ENCODE assay signal across 16 cellular contexts in the genomic region with DNA sequence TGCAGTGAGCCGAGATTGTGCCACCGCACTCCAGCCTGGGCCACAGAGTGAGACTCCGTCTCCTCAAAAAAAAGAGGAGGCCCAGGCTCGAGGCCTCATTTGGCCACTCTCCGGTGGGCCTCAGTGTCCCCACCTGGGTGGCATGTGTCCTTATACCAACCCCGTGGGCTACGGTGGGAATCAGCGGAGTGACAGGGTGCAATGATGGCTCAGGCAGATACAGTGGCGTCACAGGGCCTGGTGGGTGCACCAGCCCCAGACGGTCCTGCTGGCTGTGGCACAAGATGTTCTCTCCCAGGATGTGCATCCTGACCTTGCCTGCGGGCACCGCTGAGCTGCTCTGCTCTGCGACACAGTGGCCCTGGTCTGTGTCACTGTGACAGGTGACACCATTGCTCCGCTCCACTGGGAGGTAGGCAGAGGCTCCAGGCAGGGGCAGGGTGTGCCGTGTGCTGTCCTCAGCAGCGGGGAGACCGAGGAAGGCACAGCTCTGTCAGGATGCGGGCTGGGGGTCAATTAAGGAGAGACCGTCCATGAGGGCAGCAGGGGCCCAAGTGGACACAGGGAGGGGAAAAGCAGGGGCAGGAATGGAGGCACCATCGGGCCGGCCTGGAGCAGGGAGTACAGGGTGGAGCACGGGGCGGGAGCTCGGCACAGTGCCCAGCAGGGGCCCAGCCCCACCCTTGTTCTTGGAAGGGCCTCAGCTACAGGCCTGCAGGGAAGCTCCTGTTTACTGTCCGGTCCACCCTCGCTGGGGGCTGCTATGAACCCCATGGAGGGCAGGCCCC. TPM values are rescaled to one million over a fixed set of nuclear protein-coding genes. Genes with fewer than 3 reads are reported as not detected.
DNase-seq lines count a peak whose midpoint lies in the region; ATAC-seq and TF ChIP-seq lines count a peak whose summit lies in the region.
"Had no signal": no experiment of that assay in that cellular context is flagged by ENCODE, and none has a peak within 500 bp of the region (broad histone marks: within the 10 kb centered on the region; RNA-seq: fewer than 3 reads in every experiment).

No MANE protein-coding gene starts in this region.

- H3K27ac ChIP-seq in HEK293 (ENCODE audit: extremely low read depth, low read depth, low read length), result no peak overlapping the region
- H3K27ac ChIP-seq in colonic mucosa, result no peak overlapping the region
- H3K27ac ChIP-seq in suprapubic skin, result no peak overlapping the region

- peak; percentile 37 for DNase-seq in NCI-H69 (lab: John Stamatoyannopoulos, UW)
- peak; percentile 56 for DNase-seq in colonic mucosa
- DNase-seq in sciatic nerve (ENCODE audit: low spot score), result no peak
- no peak for DNase-seq in SHP77 treated with DMSO at 0.1 percent for 48 hours (lab: John Stamatoyannopoulos, UW)
- DNase-seq in suprapubic skin (ENCODE audit: low spot score in 2 of 2), result no peak
- DNase-seq: DMS 273 treated with DMSO at 0.1 percent for 48 hours, GOT3, HFFc6, MV-4-11, NCI-H2081 treated with DMSO at 0.1 percent for 48 hours, NCI-H526 treated with DMSO at 0.1 percent for 48 hours, PC-3 had no signal

- CTCF ChIA-PET in HEK293 (lab: Yijun Ruan, JAX), result interaction anchor here (0.6 to 2.7 kb wide), 7 partner anchors 27 to 720 kb away, joined by 3 to 12 read pairs (median 6); no protein-coding TSS in a partner anchor

- no peak for TF ChIP-seq CTCF in HEK293 (tag by site-specific recombination; IDR thresholded peaks at IDR 0.05)
- TF ChIP-seq CTCF in colonic mucosa (IDR thresholded peaks at IDR 0.05), result no peak
- TF ChIP-seq CTCF in suprapubic skin (IDR thresholded peaks at IDR 0.05), result no peak

- POLR2A ChIA-PET in HEK293 (lab: Yijun Ruan, JAX), result no interaction called here

- 63% methylated on average over 24 of the region's 26 CpGs for WGBS in suprapubic skin

- H3K27me3 ChIP-seq in colonic mucosa (no peaks in the 10 kb centered on the region), suprapubic skin (peaks cover 54% of the 10 kb centered on the region)

- H3K36me3 ChIP-seq in HEK293 (ENCODE audit: control insufficient read depth in 2 of 2, insufficient read depth in 1 of 2, low read length in 2 of 2) (no peaks in the 10 kb centered on the region), colonic mucosa (no peaks in the 10 kb centered on the region), suprapubic skin (no peaks in the 10 kb centered on the region)
- H3K36me3 ChIP-seq: BLaER1 treated with 17β-estradiol and CSF1 and Interleukin-3, amounts not matched to agents 10 nM and 100 nM had no signal

- no peak for TF ChIP-seq EP300 in suprapubic skin (IDR thresholded peaks at IDR 0.05)

- H3K4me3 ChIP-seq in HEK293 (ENCODE audit: low read depth, low read length) (no peak overlapping the region), colonic mucosa (no peak overlapping the region), suprapubic skin (no peak overlapping the region)
- H3K4me3 ChIP-seq: BLaER1 treated with 17β-estradiol and CSF1 and Interleukin-3, amounts not matched to agents 10 nM and 100 nM had no signal

- no peak overlapping the region for H3K9ac ChIP-seq in colonic mucosa (ENCODE audit: low read depth in 2 of 2, low read length in 2 of 2)

- no peak for TF ChIP-seq POLR2A in suprapubic skin (IDR thresholded peaks at IDR 0.05)

- intact Hi-C loops in colonic mucosa (cut with DNase I) (loop anchor here (10.0 kb wide), 1 partner anchor 702 kb away; no protein-coding TSS in a partner anchor), sciatic nerve (cut with DNase I) (loop anchor here (10.0 kb wide), 1 partner anchor 712 kb away; a partner anchor contains a TSS)

- no peaks in the 10 kb centered on the region for H3K9me3 ChIP-seq in HEK293 (ENCODE audit: control insufficient read depth, insufficient read depth, low read depth, low read length)
- no peaks in the 10 kb centered on the region for H3K9me3 ChIP-seq in colonic mucosa
- H3K9me3 ChIP-seq in suprapubic skin, result no peaks in the 10 kb centered on the region
- H3K9me3 ChIP-seq: BLaER1 treated with 17β-estradiol and CSF1 and Interleukin-3, amounts not matched to agents 10 nM and 100 nM had no signal

- ATAC-seq in sciatic nerve (peak; percentile 69), HG02884 (IDR thresholded peaks at IDR 0.05; ENCODE audit: unreplicated experiment) (no peak)
- ATAC-seq: PC-3 had no signal

- no peaks in the 10 kb centered on the region for H3K4me1 ChIP-seq in HEK293 (ENCODE audit: control insufficient read depth, insufficient read depth, low read length)
- no peaks in the 10 kb centered on the region for H3K4me1 ChIP-seq in colonic mucosa
- H3K4me1 ChIP-seq in suprapubic skin, result peaks cover 29% of the 10 kb centered on the region

TF ChIP-seq in HEK293, 187 proteins besides CTCF, POLR2A, EP300 and RAD21:
- TF ChIP-seq, protein P1, sequence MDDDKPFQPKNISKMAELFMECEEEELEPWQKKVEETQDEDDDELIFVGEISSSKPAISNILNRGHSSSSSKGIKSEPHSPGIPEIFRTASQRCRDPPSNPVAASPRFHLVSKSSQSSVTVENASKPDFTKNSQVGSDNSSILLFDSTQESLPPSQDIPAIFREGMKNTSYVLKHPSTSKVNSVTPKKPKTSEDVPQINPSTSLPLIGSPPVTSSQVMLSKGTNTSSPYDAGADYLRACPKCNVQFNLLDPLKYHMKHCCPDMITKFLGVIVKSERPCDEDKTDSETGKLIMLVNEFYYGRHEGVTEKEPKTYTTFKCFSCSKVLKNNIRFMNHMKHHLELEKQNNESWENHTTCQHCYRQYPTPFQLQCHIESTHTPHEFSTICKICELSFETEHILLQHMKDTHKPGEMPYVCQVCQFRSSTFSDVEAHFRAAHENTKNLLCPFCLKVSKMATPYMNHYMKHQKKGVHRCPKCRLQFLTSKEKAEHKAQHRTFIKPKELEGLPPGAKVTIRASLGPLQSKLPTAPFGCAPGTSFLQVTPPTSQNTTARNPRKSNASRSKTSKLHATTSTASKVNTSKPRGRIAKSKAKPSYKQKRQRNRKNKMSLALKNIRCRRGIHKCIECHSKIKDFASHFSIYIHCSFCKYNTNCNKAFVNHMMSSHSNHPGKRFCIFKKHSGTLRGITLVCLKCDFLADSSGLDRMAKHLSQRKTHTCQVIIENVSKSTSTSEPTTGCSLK (tag by site-specific recombination; IDR thresholded peaks at IDR 0.05), result no peak
- TF ChIP-seq KLF1 (tag by site-specific recombination; IDR thresholded peaks at IDR 0.05), result peak; percentile 84

RNA-seq across cellular contexts. Expression of a gene that starts 21.7 kb away (rescaled TPM):
- total RNA-seq in colonic mucosa (under 1 TPM in 1 of 2 donors, not detected in 1; 0.15 TPM), sciatic nerve (0.36 TPM), suprapubic skin (1 to 10 TPM in 1 of 4 donors, under 1 TPM in 1, not detected in 2; 0.34 to 1.0 TPM)
- total RNA-seq: Daoy, HFFc6 had no signal

RNA-seq across cellular contexts. Expression of a gene that starts 32.3 kb away (rescaled TPM):
- total RNA-seq in colonic mucosa (under 1 TPM in 1 of 2 donors, not detected in 1; 0.84 TPM), sciatic nerve (1.5 TPM), suprapubic skin (not detected)
- total RNA-seq: Daoy, HFFc6, PC-3 had no signal

RNA-seq across cellular contexts. Expression of a gene that starts 54.1 kb away (rescaled TPM):
- total RNA-seq in colonic mucosa, result 1 to 10 TPM; 4.1 to 9.2 TPM
- 473 TPM for total RNA-seq in sciatic nerve
- 1 to 10 TPM; 3.2 to 9.7 (median 5.6) TPM for total RNA-seq in suprapubic skin

Comparison
In these comparisons a context has a peak if more than half of its experiments do, and no peak if none do; other contexts are left out.
1. DNase-seq: peak in NCI-H69 (single experiment) and colonic mucosa (single experiment); none in sciatic nerve (single experiment), SHP77 treated with DMSO at 0.1 percent for 48 hours (single experiment) and suprapubic skin (0 of 2).
2. RNA of a gene that starts 54.1 kb away (total RNA-seq): 473 TPM in sciatic nerve (single experiment); 4.1 to 9.2 TPM in colonic mucosa and 3.2 to 9.7 TPM in suprapubic skin; every median in the first group is over 10 times any median in the second.